ENCODE assay signal across 22 cellular contexts in the genomic region with DNA sequence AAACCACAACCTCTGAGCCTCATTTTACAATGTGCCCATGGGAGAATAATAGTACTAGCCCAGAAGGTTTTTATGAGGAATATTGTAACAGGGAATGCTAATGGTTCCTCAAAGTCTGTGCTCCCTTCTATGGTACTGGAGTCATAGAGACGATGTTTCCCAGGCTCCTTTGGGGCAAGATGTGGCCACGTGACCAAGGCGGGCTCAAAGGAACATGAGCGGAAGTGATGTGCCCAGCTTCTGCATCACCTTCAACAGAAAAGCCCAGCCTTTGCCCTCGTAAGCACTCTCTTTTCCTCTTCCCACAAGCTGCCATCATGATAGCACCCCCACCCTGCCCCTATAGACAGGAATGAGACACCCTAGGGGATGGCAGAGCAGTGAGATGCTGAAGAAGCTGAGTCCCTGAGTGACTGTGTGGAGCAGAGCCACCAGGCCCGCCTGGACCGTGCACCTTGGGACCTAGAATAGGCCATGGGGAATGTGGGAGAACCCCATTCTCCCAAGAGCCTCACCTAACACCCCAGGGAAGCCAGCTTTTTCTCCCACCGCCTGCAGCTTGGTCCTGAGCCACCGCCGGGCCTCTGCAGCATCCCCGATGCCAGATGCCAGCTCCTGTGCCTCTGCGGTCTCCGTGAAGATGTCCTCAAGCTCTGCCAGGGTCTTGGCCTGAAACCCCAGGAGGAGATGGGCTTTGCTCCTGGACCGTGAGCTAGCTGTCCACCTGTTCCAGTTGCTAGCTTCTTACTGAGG. TPM values are rescaled to one million over a fixed set of nuclear protein-coding genes. Genes with fewer than 3 reads are reported as not detected.
DNase-seq lines count a peak whose midpoint lies in the region; ATAC-seq and TF ChIP-seq lines count a peak whose summit lies in the region.
"Had no signal": no experiment of that assay in that cellular context is flagged by ENCODE, and none has a peak within 500 bp of the region (broad histone marks: within the 10 kb centered on the region; RNA-seq: fewer than 3 reads in every experiment).

No MANE protein-coding gene starts in this region.

- H3K9me3 Mint-ChIP-seq in immature natural killer cell (no peaks in the 10 kb centered on the region), neural crest cell (no peaks in the 10 kb centered on the region), WTC11 (no peaks in the 10 kb centered on the region)
- H3K9me3 Mint-ChIP-seq: CD4-positive, CD25-positive, alpha-beta regulatory T cell had no signal

- peaks cover 81% of the 10 kb centered on the region for H3K36me3 ChIP-seq in DND-41 (ENCODE audit: insufficient read depth, low read length)
- H3K36me3 ChIP-seq: BE2C had no signal

- ATAC-seq in DND-41 (ENCODE audit: insufficient read depth, low read depth) (no peak), WTC11 (no peak), GM18907 (IDR thresholded peaks at IDR 0.05; ENCODE audit: unreplicated experiment) (no peak)
- ATAC-seq: Panc1 had no signal

- H3K4me2 ChIP-seq in DND-41 (ENCODE audit: insufficient read depth, low read length), result no peak overlapping the region
- H3K4me2 ChIP-seq: SK-N-SH had no signal

- TF ChIP-seq EP300 in Ishikawa (IDR thresholded peaks at IDR 0.05; ENCODE audit: borderline replicate concordance), result no peak

- POLR2A ChIA-PET in WTC11 (lab: Charles Lee), result no interaction called here

- TF ChIP-seq CTCF in DND-41 (IDR thresholded peaks at IDR 0.05; ENCODE audit: borderline replicate concordance, extremely low read depth, low read length, poor library complexity, severe bottlenecking) (no peak), neural crest cell (conservative IDR thresholded peaks at IDR 0.05) (no peak), WTC11 (IDR thresholded peaks at IDR 0.05) (no peak)

- TF ChIP-seq RAD21 in Ishikawa (IDR thresholded peaks at IDR 0.05; ENCODE audit: low read depth), result no peak

- H3K27ac ChIP-seq in DND-41 (ENCODE audit: low read length), result peak overlapping the region; percentile 33; the same call in 1 of the 2 replicates

- no peak overlapping the region for H3K4me3 ChIP-seq in DND-41 (ENCODE audit: low read depth in 1 of 2, low read length in 2 of 2)

- peaks cover 6 to 16% (median 8%) of the 10 kb centered on the region in 3 donors for H3K27me3 Mint-ChIP-seq in immature natural killer cell (ENCODE audit: low read depth in 3 of 3)
- no peaks in the 10 kb centered on the region for H3K27me3 Mint-ChIP-seq in neural crest cell (ENCODE audit: low read depth)
- peaks cover 3% of the 10 kb centered on the region; the same call in 1 of the 2 replicates for H3K27me3 Mint-ChIP-seq in WTC11 (ENCODE audit: low read depth)
- H3K27me3 Mint-ChIP-seq: CD4-positive, CD25-positive, alpha-beta regulatory T cell had no signal

- no peaks in the 10 kb centered on the region for H4K20me1 ChIP-seq in DND-41 (ENCODE audit: insufficient read depth, low read length)

- CTCF ChIA-PET in WTC11 (lab: Charles Lee), result interaction anchor here (0.8 to 5.7 kb wide), 18 partner anchors 10 to 665 kb away, joined by 3 to 64 read pairs (median 6); a partner anchor contains a TSS

- H3K4me3 Mint-ChIP-seq in immature natural killer cell (no peak overlapping the region), neural crest cell (no peak overlapping the region), WTC11 (no peak overlapping the region)
- H3K4me3 Mint-ChIP-seq: CD4-positive, CD25-positive, alpha-beta regulatory T cell had no signal

- peaks cover 3% of the 10 kb centered on the region; the same call in 1 of the 2 replicates for H3K4me1 ChIP-seq in DND-41 (ENCODE audit: insufficient read depth, low read length)
- H3K4me1 ChIP-seq: BE2C had no signal

- H3K4me1 Mint-ChIP-seq in immature natural killer cell, result peaks cover 0 to 14% of the 10 kb centered on the region in 2 donors
- peaks cover 4% of the 10 kb centered on the region for H3K4me1 Mint-ChIP-seq in neural crest cell
- H3K4me1 Mint-ChIP-seq in WTC11, result peaks cover 12% of the 10 kb centered on the region

- no peaks in the 10 kb centered on the region for H3K79me2 ChIP-seq in DND-41 (ENCODE audit: insufficient read depth, low read length)

- no peak overlapping the region for H2AFZ ChIP-seq in DND-41 (ENCODE audit: low read depth, low read length)

- H3K27ac Mint-ChIP-seq in immature natural killer cell (peak overlapping the region in 5 of 6 donors; percentile 17 to 64 (median 44)), neural crest cell (ENCODE audit: unreplicated experiment) (peak overlapping the region; percentile 75), WTC11 (no peak overlapping the region)

- no peaks in the 10 kb centered on the region for H3K27me3 ChIP-seq in DND-41 (ENCODE audit: insufficient read depth, low read length, poor library complexity)
- H3K27me3 ChIP-seq: BE2C had no signal

- H3K9me3 ChIP-seq in DND-41 (ENCODE audit: insufficient read depth, low read length, severe bottlenecking), result no peaks in the 10 kb centered on the region
- H3K9me3 ChIP-seq: BE2C, SK-N-SH had no signal

- DNase-seq in DND-41 (no peak), immature natural killer cell (no peak), neural crest cell (ENCODE audit: low read depth, low spot score) (no peak), NCI-H1694 treated with DMSO at 0.1 percent for 48 hours (lab: John Stamatoyannopoulos, UW) (no peak), WTC11 (ENCODE audit: low spot score) (no peak), GF-D8 (lab: John Stamatoyannopoulos, UW) (no peak)
- DNase-seq: BE2C; CD4-positive, CD25-positive, alpha-beta regulatory T cell; DMS79; Karpas-422; MV-4-11; NCI-H1105 treated with DMSO at 0.1 percent for 48 hours; NCI-H2227 treated with DMSO at 0.1 percent for 48 hours; NCI-H510A treated with DMSO at 0.1 percent for 48 hours; NCI-H82; SIG-M5; SK-N-SH had no signal

- H3K9ac ChIP-seq in DND-41 (ENCODE audit: low read depth, low read length), result no peak overlapping the region
- H3K9ac ChIP-seq: SK-N-SH had no signal

- peaks cover 5 to 41% (median 11%) of the 10 kb centered on the region in 3 donors for H3K36me3 Mint-ChIP-seq in immature natural killer cell
- H3K36me3 Mint-ChIP-seq in neural crest cell (ENCODE audit: low read depth), result no peaks in the 10 kb centered on the region
- H3K36me3 Mint-ChIP-seq in WTC11, result no peaks in the 10 kb centered on the region

TF ChIP-seq in Ishikawa, 13 proteins besides CTCF, POLR2A, EP300 and RAD21:
- TF ChIP-seq EGR1 (IDR thresholded peaks at IDR 0.05), result no peak
- TF ChIP-seq, protein P1, sequence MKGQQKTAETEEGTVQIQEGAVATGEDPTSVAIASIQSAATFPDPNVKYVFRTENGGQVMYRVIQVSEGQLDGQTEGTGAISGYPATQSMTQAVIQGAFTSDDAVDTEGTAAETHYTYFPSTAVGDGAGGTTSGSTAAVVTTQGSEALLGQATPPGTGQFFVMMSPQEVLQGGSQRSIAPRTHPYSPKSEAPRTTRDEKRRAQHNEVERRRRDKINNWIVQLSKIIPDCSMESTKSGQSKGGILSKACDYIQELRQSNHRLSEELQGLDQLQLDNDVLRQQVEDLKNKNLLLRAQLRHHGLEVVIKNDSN (IDR thresholded peaks at IDR 0.05), result peak; percentile 32; the same call in 1 of the 2 replicates
- TF ChIP-seq ZBTB7A (IDR thresholded peaks at IDR 0.05; ENCODE audit: low read depth), result no peak
- no peak for TF ChIP-seq TCF12 (IDR thresholded peaks at IDR 0.05; ENCODE audit: low read depth)
- TF ChIP-seq NFIC (IDR thresholded peaks at IDR 0.05), result no peak
TF ChIP-seq in Ishikawa: peak in this region for 1.

TF ChIP-seq in WTC11, 78 proteins besides CTCF, POLR2A, EP300 and RAD21 (continues in another document):
- no peak for TF ChIP-seq PRRX2 (CRISPR knock-in tag; IDR thresholded peaks at IDR 0.05)
- TF ChIP-seq JUN (CRISPR knock-in tag; IDR thresholded peaks at IDR 0.05), result no peak
- TF ChIP-seq NFATC4 (CRISPR knock-in tag; IDR thresholded peaks at IDR 0.05), result no peak
- TF ChIP-seq, protein P2, sequence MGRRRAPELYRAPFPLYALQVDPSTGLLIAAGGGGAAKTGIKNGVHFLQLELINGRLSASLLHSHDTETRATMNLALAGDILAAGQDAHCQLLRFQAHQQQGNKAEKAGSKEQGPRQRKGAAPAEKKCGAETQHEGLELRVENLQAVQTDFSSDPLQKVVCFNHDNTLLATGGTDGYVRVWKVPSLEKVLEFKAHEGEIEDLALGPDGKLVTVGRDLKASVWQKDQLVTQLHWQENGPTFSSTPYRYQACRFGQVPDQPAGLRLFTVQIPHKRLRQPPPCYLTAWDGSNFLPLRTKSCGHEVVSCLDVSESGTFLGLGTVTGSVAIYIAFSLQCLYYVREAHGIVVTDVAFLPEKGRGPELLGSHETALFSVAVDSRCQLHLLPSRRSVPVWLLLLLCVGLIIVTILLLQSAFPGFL (CRISPR knock-in tag; IDR thresholded peaks at IDR 0.05; ENCODE audit: borderline replicate concordance), result no peak
- no peak for TF ChIP-seq FOXP1 (CRISPR knock-in tag; IDR thresholded peaks at IDR 0.05; ENCODE audit: borderline replicate concordance)
- TF ChIP-seq KAT7 (CRISPR knock-in tag; IDR thresholded peaks at IDR 0.05; ENCODE audit: borderline replicate concordance), result no peak
- TF ChIP-seq ZNF138 (CRISPR knock-in tag; conservative IDR thresholded peaks at IDR 0.05), result no peak
- no peak for TF ChIP-seq FOXK1 (CRISPR knock-in tag; IDR thresholded peaks at IDR 0.05)
- TF ChIP-seq TP53 (CRISPR knock-in tag; IDR thresholded peaks at IDR 0.05), result no peak
- no peak for TF ChIP-seq ZBTB21 (CRISPR knock-in tag; IDR thresholded peaks at IDR 0.05; ENCODE audit: borderline replicate concordance)
- TF ChIP-seq NR2C2 (CRISPR knock-in tag; IDR thresholded peaks at IDR 0.05), result no peak
- TF ChIP-seq, protein P3, sequence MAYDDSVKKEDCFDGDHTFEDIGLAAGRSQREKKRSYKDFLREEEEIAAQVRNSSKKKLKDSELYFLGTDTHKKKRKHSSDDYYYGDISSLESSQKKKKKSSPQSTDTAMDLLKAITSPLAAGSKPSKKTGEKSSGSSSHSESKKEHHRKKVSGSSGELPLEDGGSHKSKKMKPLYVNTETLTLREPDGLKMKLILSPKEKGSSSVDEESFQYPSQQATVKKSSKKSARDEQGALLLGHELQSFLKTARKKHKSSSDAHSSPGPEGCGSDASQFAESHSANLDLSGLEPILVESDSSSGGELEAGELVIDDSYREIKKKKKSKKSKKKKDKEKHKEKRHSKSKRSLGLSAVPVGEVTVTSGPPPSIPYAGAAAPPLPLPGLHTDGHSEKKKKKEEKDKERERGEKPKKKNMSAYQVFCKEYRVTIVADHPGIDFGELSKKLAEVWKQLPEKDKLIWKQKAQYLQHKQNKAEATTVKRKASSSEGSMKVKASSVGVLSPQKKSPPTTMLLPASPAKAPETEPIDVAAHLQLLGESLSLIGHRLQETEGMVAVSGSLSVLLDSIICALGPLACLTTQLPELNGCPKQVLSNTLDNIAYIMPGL (CRISPR knock-in tag; IDR thresholded peaks at IDR 0.05), result no peak
- no peak for TF ChIP-seq JAZF1 (CRISPR knock-in tag; IDR thresholded peaks at IDR 0.05)
- no peak for TF ChIP-seq GRHL2 (CRISPR knock-in tag; IDR thresholded peaks at IDR 0.05; ENCODE audit: insufficient replicate concordance, severe bottlenecking)

RNA-seq across cellular contexts. Expression of a gene that starts 22.2 kb away (rescaled TPM):
- under 1 TPM in 2 of 3 donors, not detected in 1; 0.18 to 0.57 TPM for polyA plus RNA-seq in immature natural killer cell
- not detected in 2 replicates for total RNA-seq in neural crest cell
- total RNA-seq in WTC11 (2021), result 0.15 to 0.23 TPM (median 0.21 TPM) in 3 replicates
- total RNA-seq: A673, M059J had no signal
- polyA plus RNA-seq: CD4-positive, CD25-positive, alpha-beta regulatory T cell had no signal
